11 cellular contexts compared by ENCODE assay signal in genomic region chr15:89577776-89578115, GRCh38. TPM values are rescaled to one million over a fixed set of nuclear protein-coding genes. Genes with fewer than 3 reads are reported as not detected.
A peak's percentile ranks its signal among the peaks of the same experiment; 100 is the strongest.
DNase-seq lines count a peak whose midpoint lies in the region; ATAC-seq and TF ChIP-seq lines count a peak whose summit lies in the region.
"Had no signal": no experiment of that assay in that cellular context is flagged by ENCODE, and none has a peak within 500 bp of the region (broad histone marks: within the 10 kb centered on the region; RNA-seq: fewer than 3 reads in every experiment).

No MANE protein-coding gene starts in this region.

- in situ Hi-C loops in astrocyte of the spinal cord (cut with HindIII; ENCODE audit: low sequenced_read_pairs), result no loop called here

- 31% methylated on average over 3 of the region's 3 CpGs for WGBS in HUES64

- peak overlapping the region; percentile 80 for H3K4me3 ChIP-seq in HUES64 (ENCODE audit: low read length)
- peak overlapping the region; percentile 10 for H3K4me3 ChIP-seq in astrocyte of the spinal cord (ENCODE audit: low read depth, low read length)

- H3K27me3 Mint-ChIP-seq in nephron progenitor cell (ENCODE audit: low read depth, poor library complexity), result peaks cover 9% of the 10 kb centered on the region
- H3K27me3 Mint-ChIP-seq: central memory CD8-positive, alpha-beta T cell had no signal

- no peak for ATAC-seq in GM19467 (IDR thresholded peaks at IDR 0.05; ENCODE audit: unreplicated experiment)

- H3K9me3 Mint-ChIP-seq in nephron progenitor cell, result no peaks in the 10 kb centered on the region
- H3K9me3 Mint-ChIP-seq: central memory CD8-positive, alpha-beta T cell had no signal

- peak overlapping the region; percentile 36 for H3K27ac Mint-ChIP-seq in nephron progenitor cell

- TF ChIP-seq CTCF in astrocyte of the spinal cord (IDR thresholded peaks at IDR 0.05; ENCODE audit: low read depth, low read length) (no peak), nephron progenitor cell (IDR thresholded peaks at IDR 0.05) (no peak)

- peak overlapping the region; percentile 88 for H3K4me3 Mint-ChIP-seq in nephron progenitor cell

- H3K36me3 Mint-ChIP-seq in nephron progenitor cell (ENCODE audit: low read depth), result peaks cover 27% of the 10 kb centered on the region

- peaks cover 20% of the 10 kb centered on the region for H3K36me3 ChIP-seq in ES-I3 (ENCODE audit: insufficient read depth, low read length)
- H3K36me3 ChIP-seq in HUES64 (ENCODE audit: insufficient read depth, low read length), result peaks cover 42% of the 10 kb centered on the region

- H3K9ac ChIP-seq in ES-I3 (ENCODE audit: low read depth, low read length) (peak overlapping the region; percentile 35; the same call in 1 of the 2 replicates), HUES64 (ENCODE audit: low read depth, low read length) (peak overlapping the region; percentile 34; the same call in 1 of the 2 replicates)

- H3K9me3 ChIP-seq in ES-I3 (ENCODE audit: control insufficient read depth, insufficient read depth, low read length) (no peaks in the 10 kb centered on the region), HUES64 (ENCODE audit: insufficient read depth, low read depth, low read length) (no peaks in the 10 kb centered on the region)

- no peaks in the 10 kb centered on the region for H3K27me3 ChIP-seq in HUES64 (ENCODE audit: insufficient read depth, low read length)

- peak overlapping the region; percentile 68; the same call in 1 of the 2 replicates for H3K27ac ChIP-seq in HUES64 (ENCODE audit: low read depth, low read length)

- DNase-seq in astrocyte of the spinal cord (ENCODE audit: low read depth, low spot score) (no peak), nephron progenitor cell (no peak), NCI-H510A (lab: John Stamatoyannopoulos, UW) (no peak), NCI-H2171 treated with DMSO at 0.1 percent for 48 hours (lab: John Stamatoyannopoulos, UW) (no peak)
- DNase-seq: head of caudate nucleus; NCI-H2107; stimulated activated CD4-positive, alpha-beta T cell treated with anti-CD3 and anti-CD28 coated beads, Interleukin-1b, Interleukin-23, amount 100 ng/mL, for 48 hours had no signal

- H3K4me1 Mint-ChIP-seq in nephron progenitor cell, result peaks cover 38% of the 10 kb centered on the region

- peaks cover 8% of the 10 kb centered on the region; the same call in 1 of the 2 replicates for H3K4me1 ChIP-seq in ES-I3 (ENCODE audit: insufficient read depth, low read length)
- peaks cover 16% of the 10 kb centered on the region for H3K4me1 ChIP-seq in HUES64 (ENCODE audit: insufficient read depth, low read length)

RNA-seq across cellular contexts. Expression of gene TICRR, which starts 2.5 kb away (rescaled TPM):
- polyA plus RNA-seq in HUES64 (2013, experiment 1 of 2), result 18.2 TPM
- 16.7 TPM for polyA plus RNA-seq in HUES64 (2013, experiment 2 of 2)
